In genomic region chrX:45381841-45382240, GRCh38 we compare ENCODE assay signal across 16 cellular contexts.
DNase-seq lines count a peak whose midpoint lies in the region; ATAC-seq lines count a peak whose summit lies in the region.
"Had no signal": no experiment of that assay in that cellular context is flagged by ENCODE, and none has a peak within 500 bp of the region (broad histone marks: within the 10 kb centered on the region; RNA-seq: fewer than 3 reads in every experiment).

No MANE protein-coding gene starts in this region.

- no peak overlapping the region for H3K18ac ChIP-seq in mesenchymal stem cell (ENCODE audit: low read depth in 1 of 2, low read length in 2 of 2)

- no peak overlapping the region for H3K4ac ChIP-seq in mesenchymal stem cell (ENCODE audit: low read depth in 1 of 2, low read length in 2 of 2)

- no peak overlapping the region for H3K9ac ChIP-seq in mesenchymal stem cell (ENCODE audit: low read length)
- H3K9ac ChIP-seq: BLaER1 treated with 17β-estradiol and CSF1 and Interleukin-3, amounts not matched to agents 10 nM and 100 nM had no signal

- no peak overlapping the region for H3K4me3 ChIP-seq in H7 (ENCODE audit: insufficient read depth, low read depth, low read length)
- no peak overlapping the region for H3K4me3 ChIP-seq in mesenchymal stem cell (ENCODE audit: insufficient read depth in 1 of 2, low read depth in 1 of 2, low read length in 2 of 2)
- H3K4me3 ChIP-seq: BLaER1 treated with 17β-estradiol and CSF1 and Interleukin-3, amounts not matched to agents 10 nM and 100 nM had no signal

- no peak overlapping the region for H3K23ac ChIP-seq in mesenchymal stem cell (ENCODE audit: low read length in 2 of 2)

- H3K14ac ChIP-seq in mesenchymal stem cell (ENCODE audit: low read length in 2 of 2): no peak overlapping the region

- H3K79me1 ChIP-seq in mesenchymal stem cell (replicated peaks; ENCODE audit: low read length, poor library complexity, severe bottlenecking): no peaks in the 10 kb centered on the region

- no peak overlapping the region for H2AFZ ChIP-seq in mesenchymal stem cell (ENCODE audit: low read depth, low read length)

- peaks cover 29% of the 10 kb centered on the region for H3K9me3 ChIP-seq in mesenchymal stem cell (ENCODE audit: control insufficient read depth, low read length)
- H3K9me3 ChIP-seq: Caco-2 had no signal

- H3K36me3 ChIP-seq in H7 (replicated peaks; ENCODE audit: control insufficient read depth, insufficient read depth, low read length) (no peaks in the 10 kb centered on the region), mesenchymal stem cell (ENCODE audit: control insufficient read depth in 1 of 2, insufficient read depth in 2 of 2, low read depth in 1 of 2, low read length in 2 of 2) (no peaks in the 10 kb centered on the region)
- H3K36me3 ChIP-seq: BLaER1 treated with 17β-estradiol and CSF1 and Interleukin-3, amounts not matched to agents 10 nM and 100 nM had no signal

- WGBS in mesenchymal stem cell: over 99% methylated on average over 33 of the region's 34 CpGs

- no peak overlapping the region for H2BK12ac ChIP-seq in mesenchymal stem cell (ENCODE audit: low read length in 2 of 2)

- peak overlapping the region; percentile 27 for H4K91ac ChIP-seq in mesenchymal stem cell (ENCODE audit: low read length)

- H3K27ac ChIP-seq in mesenchymal stem cell (ENCODE audit: low read length, poor library complexity, severe bottlenecking): no peak overlapping the region
- H3K27ac ChIP-seq: BLaER1 treated with 17β-estradiol and CSF1 and Interleukin-3, amounts not matched to agents 10 nM and 100 nM; C4-2B had no signal

- no peak overlapping the region for H2BK120ac ChIP-seq in mesenchymal stem cell (ENCODE audit: low read depth, low read length)

- DNase-seq in H7 (peak; percentile 14), mesenchymal stem cell (no peak), AG08396 (ENCODE audit: low spot score) (no peak)
- DNase-seq in activated CD4-positive, alpha-beta T cell treated with anti-CD3 and anti-CD28 coated beads for 4 hours: no peak
- DNase-seq: 8988T; ACHN; AML-193; Caco-2; Calu3; CD4-positive, alpha-beta T cell; CD8-positive, alpha-beta T cell; DMS79 treated with DMSO at 0.1 percent for 48 hours; GF-D8 had no signal

- no peak overlapping the region for H2AK5ac ChIP-seq in mesenchymal stem cell (ENCODE audit: low read length, severe bottlenecking)

- ATAC-seq in HG02678 (IDR thresholded peaks at IDR 0.05; ENCODE audit: unreplicated experiment): no peak
- ATAC-seq: CD8-positive, alpha-beta T cell had no signal

- H3K4me1 ChIP-seq in mesenchymal stem cell (ENCODE audit: control insufficient read depth, insufficient read depth, low read depth, low read length): no peaks in the 10 kb centered on the region
- H3K4me1 ChIP-seq: BLaER1 treated with 17β-estradiol and CSF1 and Interleukin-3, amounts not matched to agents 10 nM and 100 nM; Caco-2 had no signal

- H2BK5ac ChIP-seq in mesenchymal stem cell (ENCODE audit: low read depth, low read length, poor library complexity, severe bottlenecking): no peak overlapping the region

- H3K4me2 ChIP-seq in mesenchymal stem cell (ENCODE audit: low read length, poor library complexity, severe bottlenecking): no peak overlapping the region
- H3K4me2 ChIP-seq: BLaER1 treated with 17β-estradiol and CSF1 and Interleukin-3, amounts not matched to agents 10 nM and 100 nM had no signal

- no peak overlapping the region for H2BK15ac ChIP-seq in mesenchymal stem cell (ENCODE audit: low read depth, poor library complexity, severe bottlenecking)

- no peak overlapping the region for H4K8ac ChIP-seq in mesenchymal stem cell (ENCODE audit: low read length)

- H3K27me3 ChIP-seq in H7 (ENCODE audit: control insufficient read depth, insufficient read depth, low read length) (no peaks in the 10 kb centered on the region), mesenchymal stem cell (ENCODE audit: control insufficient read depth in 1 of 2, insufficient read depth in 1 of 2, low read length in 2 of 2) (peaks cover 0 to 31% of the 10 kb centered on the region in 2 experiments)
- H3K27me3 ChIP-seq: BLaER1 treated with 17β-estradiol and CSF1 and Interleukin-3, amounts not matched to agents 10 nM and 100 nM had no signal
